ENCODE assay signal across 12 cellular contexts in the genomic region with DNA sequence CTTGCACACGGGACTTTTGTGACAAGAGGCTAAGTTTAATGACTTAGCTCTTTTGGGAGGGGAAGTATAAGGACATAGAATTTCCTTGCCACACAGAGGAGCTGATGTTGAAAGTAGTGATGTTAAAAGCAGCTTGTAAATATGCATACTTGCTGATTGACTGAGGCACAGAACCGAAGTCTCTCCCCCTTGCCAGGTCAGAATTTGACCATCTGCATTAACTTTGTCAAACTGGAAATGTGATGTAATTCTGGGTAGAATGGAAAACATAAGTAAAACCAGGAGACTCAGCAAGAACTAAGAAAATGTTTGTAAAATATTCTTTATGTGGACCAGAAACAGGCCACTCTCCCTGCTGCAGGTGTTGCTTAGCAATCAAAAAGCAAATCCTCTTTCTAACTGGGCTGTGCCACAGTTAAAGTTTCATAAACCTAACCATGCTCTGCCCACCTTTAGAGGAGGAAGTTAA.
DNase-seq lines count a peak whose midpoint lies in the region; ATAC-seq, FAIRE-seq and TF ChIP-seq lines count a peak whose summit lies in the region.
"Had no signal": no experiment of that assay in that cellular context is flagged by ENCODE, and none has a peak within 500 bp of the region (broad histone marks: within the 10 kb centered on the region; RNA-seq: fewer than 3 reads in every experiment).

No MANE protein-coding gene starts in this region.

- H3K4me1 ChIP-seq in GM12878 (ENCODE audit: control insufficient read depth, insufficient read depth, low read length) (peaks cover 23% of the 10 kb centered on the region), testis (peaks cover 11% of the 10 kb centered on the region)
- H3K4me1 ChIP-seq: prostate gland, SJSA1 had no signal

- no peak for TF ChIP-seq POLR2A in GM12892 (IDR thresholded peaks at IDR 0.05; ENCODE audit: low read depth, low read length)
- TF ChIP-seq POLR2A in GM12878 (IDR thresholded peaks at IDR 0.05; ENCODE audit: low read depth, low read length), result no peak
- TF ChIP-seq POLR2A in testis (IDR thresholded peaks at IDR 0.05), result no peak

- CTCF ChIA-PET in GM12878 (lab: Yijun Ruan, JAX), result interaction anchor here (0.8 to 2.7 kb wide), 14 partner anchors 8 to 117 kb away, joined by 3 to 11 read pairs (median 4); no protein-coding TSS in a partner anchor

- no peaks in the 10 kb centered on the region; the same call in 2 of the 3 replicates for H3K9me3 ChIP-seq in GM12878 (replicated peaks; ENCODE audit: control insufficient read depth, insufficient read depth, low read length)
- H3K9me3 ChIP-seq in testis, result no peaks in the 10 kb centered on the region
- H3K9me3 ChIP-seq: prostate gland, SJSA1 had no signal

- H3K4me3 ChIP-seq in GM12878 (no peak overlapping the region), testis (no peak overlapping the region)
- H3K4me3 ChIP-seq: prostate gland, SJSA1 had no signal

- no peak for DNase-seq in GM12892 (ENCODE audit: insufficient read length)
- no peak for DNase-seq in GM12878 (ENCODE audit: low read depth, low spot score)
- no peak for DNase-seq in posterior cingulate gyrus
- no peak for DNase-seq in stimulated activated CD4-positive, alpha-beta T cell treated with anti-CD3 and anti-CD28 coated beads, Interleukin-1b, Interleukin-23, amount 100 ng/mL, for 48 hours
- no peak for DNase-seq in testis
- DNase-seq: activated T-cell treated with anti-CD3 and anti-CD28 coated beads, Interleukin-2, amount 50 U/mL, for 48 hours had no signal

- TF ChIP-seq EP300 in GM12878 (IDR thresholded peaks at IDR 0.05; ENCODE audit: borderline replicate concordance in 1 of 2, control insufficient read depth in 1 of 2, low read depth in 2 of 2, low read length in 2 of 2), result no peak

- H2AFZ ChIP-seq in GM12878 (ENCODE audit: control insufficient read depth, low read depth, low read length), result no peak overlapping the region

- H3K79me2 ChIP-seq in GM12878 (ENCODE audit: control insufficient read depth, insufficient read depth, low read length), result no peaks in the 10 kb centered on the region; the same call in 1 of the 2 replicates

- ATAC-seq in GM19467 (IDR thresholded peaks at IDR 0.05; ENCODE audit: unreplicated experiment) (peak; percentile 63), HG03175 (IDR thresholded peaks at IDR 0.05; ENCODE audit: unreplicated experiment) (peak; percentile 55), GM12878 (peak; percentile 82), HG03139 (IDR thresholded peaks at IDR 0.05; ENCODE audit: unreplicated experiment) (no peak)

- in situ Hi-C loops in GM12878 (cut with MboI), result no loop called here

- H4K20me1 ChIP-seq in GM12878 (ENCODE audit: control insufficient read depth, insufficient read depth), result no peaks in the 10 kb centered on the region

- POLR2A ChIA-PET in GM12878 (lab: Charles Lee), result interaction anchor here (1.0 to 1.6 kb wide), 10 partner anchors 9 to 103 kb away, joined by 3 to 8 read pairs (median 4); no protein-coding TSS in a partner anchor

- TF ChIP-seq RAD21 in GM12878 (IDR thresholded peaks at IDR 0.05; ENCODE audit: insufficient read depth, low read depth, low read length), result no peak

- peak overlapping the region; percentile 35 for H3K27ac ChIP-seq in GM12878 (ENCODE audit: control insufficient read depth, insufficient read depth)
- no peak overlapping the region for H3K27ac ChIP-seq in testis
- H3K27ac ChIP-seq: prostate gland, SJSA1 had no signal

- TF ChIP-seq CTCF in GM12878 (IDR thresholded peaks at IDR 0.05 in 2 of 3, conservative IDR thresholded peaks at IDR 0.05 in 1 of 3; ENCODE audit: control insufficient read depth in 2 of 3, extremely low read depth in 1 of 3, insufficient read depth in 1 of 3, low read depth in 3 of 3, low read length in 3 of 3) (no peak), testis (IDR thresholded peaks at IDR 0.05) (no peak)

- H3K4me2 ChIP-seq in GM12878 (ENCODE audit: control insufficient read depth, insufficient read depth), result peak overlapping the region; percentile 55

- BruUV-seq in GM12878 (replicated peaks; lab: Mats Ljungman, UMichigan), result no TSS peak

- SMC1A ChIA-PET in GM12878 (lab: Charles Lee; ENCODE audit: uncharacterized antibody, unreplicated experiment), result interaction anchor here (0.7 to 17.0 kb wide), 27 partner anchors 10 to 223 kb away, joined by 3 to 271 read pairs (median 5); no protein-coding TSS in a partner anchor

- 2% methylated on average over 2 of the region's 2 CpGs for WGBS in GM12878 (ENCODE audit: insufficient coverage, insufficient replicate concordance, low lambda C conversion rate, missing lambda C conversion rate)
- WGBS in testis, 2 donors, result 67 to 85% methylated on average over 2 of the region's 2 CpGs

- H3K27me3 ChIP-seq in GM12878 (replicated peaks in 1 of 2; ENCODE audit: control insufficient read depth in 2 of 2, insufficient read depth in 2 of 2, low read length in 1 of 2), result no peaks in the 10 kb centered on the region
- no peaks in the 10 kb centered on the region for H3K27me3 ChIP-seq in testis
- H3K27me3 ChIP-seq: SJSA1 had no signal

- H3K9ac ChIP-seq in GM12878 (ENCODE audit: control insufficient read depth, insufficient read depth, low read length), result 0 out of 2 replicates have a peak overlapping the region, but pooled peaks have one; percentile 2

- RAD21 ChIA-PET in GM12878 (lab: Charles Lee; ENCODE audit: unreplicated experiment), result interaction anchor here (0.7 to 3.9 kb wide), 24 partner anchors 8 to 111 kb away, joined by 3 to 17 read pairs (median 7); no protein-coding TSS in a partner anchor

- FAIRE-seq in GM12892 (lab: Jason Lieb, UNC) (peak; percentile 80), GM12878 (lab: Jason Lieb, UNC) (no peak)
- FAIRE-seq: H54 had no signal

- intact Hi-C loops in GM12878 (cut with micrococcal nuclease; ENCODE audit: unreplicated experiment), result loop anchor here (10.0 kb wide), 1 partner anchor 195 kb away; no protein-coding TSS in a partner anchor
- intact Hi-C loops in posterior cingulate gyrus (cut with DNase I), result no loop called here
- intact Hi-C loops in testis (cut with DNase I; ENCODE audit: low total_unique reads), result no loop called here

- H3K36me3 ChIP-seq in GM12878 (ENCODE audit: control insufficient read depth in 2 of 2, insufficient read depth in 2 of 2, low read length in 1 of 2), result peaks cover 0 to 4% of the 10 kb centered on the region in 2 experiments; a peak in 2 of 4 replicates
- no peaks in the 10 kb centered on the region for H3K36me3 ChIP-seq in testis (ENCODE audit: low read depth, missing control alignments)
- H3K36me3 ChIP-seq: prostate gland had no signal

TF ChIP-seq in GM12878, 131 proteins besides CTCF, POLR2A, EP300 and RAD21 (continues in another document):
- TF ChIP-seq EED (IDR thresholded peaks at IDR 0.05; ENCODE audit: low read depth), result 0 out of 2 replicates have a peak, but pooled peaks have one; percentile 34
- TF ChIP-seq, protein P1, sequence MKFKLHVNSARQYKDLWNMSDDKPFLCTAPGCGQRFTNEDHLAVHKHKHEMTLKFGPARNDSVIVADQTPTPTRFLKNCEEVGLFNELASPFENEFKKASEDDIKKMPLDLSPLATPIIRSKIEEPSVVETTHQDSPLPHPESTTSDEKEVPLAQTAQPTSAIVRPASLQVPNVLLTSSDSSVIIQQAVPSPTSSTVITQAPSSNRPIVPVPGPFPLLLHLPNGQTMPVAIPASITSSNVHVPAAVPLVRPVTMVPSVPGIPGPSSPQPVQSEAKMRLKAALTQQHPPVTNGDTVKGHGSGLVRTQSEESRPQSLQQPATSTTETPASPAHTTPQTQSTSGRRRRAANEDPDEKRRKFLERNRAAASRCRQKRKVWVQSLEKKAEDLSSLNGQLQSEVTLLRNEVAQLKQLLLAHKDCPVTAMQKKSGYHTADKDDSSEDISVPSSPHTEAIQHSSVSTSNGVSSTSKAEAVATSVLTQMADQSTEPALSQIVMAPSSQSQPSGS (IDR thresholded peaks at IDR 0.05; ENCODE audit: low read length), result peak; percentile 31; the same call in 1 of the 2 replicates
- peak; percentile 42; the same call in 1 of the 2 replicates for TF ChIP-seq NFIC (IDR thresholded peaks at IDR 0.05; ENCODE audit: low read depth, low read length)
- no peak for TF ChIP-seq ETV6 (conservative IDR thresholded peaks at IDR 0.05 in 1 of 2, IDR thresholded peaks at IDR 0.05 in 1 of 2; ENCODE audit: borderline replicate concordance in 1 of 2, low read depth in 1 of 2)
- no peak for TF ChIP-seq CREB1 (IDR thresholded peaks at IDR 0.05; ENCODE audit: low read depth)
- TF ChIP-seq, protein P2, sequence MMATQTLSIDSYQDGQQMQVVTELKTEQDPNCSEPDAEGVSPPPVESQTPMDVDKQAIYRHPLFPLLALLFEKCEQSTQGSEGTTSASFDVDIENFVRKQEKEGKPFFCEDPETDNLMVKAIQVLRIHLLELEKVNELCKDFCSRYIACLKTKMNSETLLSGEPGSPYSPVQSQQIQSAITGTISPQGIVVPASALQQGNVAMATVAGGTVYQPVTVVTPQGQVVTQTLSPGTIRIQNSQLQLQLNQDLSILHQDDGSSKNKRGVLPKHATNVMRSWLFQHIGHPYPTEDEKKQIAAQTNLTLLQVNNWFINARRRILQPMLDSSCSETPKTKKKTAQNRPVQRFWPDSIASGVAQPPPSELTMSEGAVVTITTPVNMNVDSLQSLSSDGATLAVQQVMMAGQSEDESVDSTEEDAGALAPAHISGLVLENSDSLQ (IDR thresholded peaks at IDR 0.05), result no peak
- TF ChIP-seq FOXM1 (IDR thresholded peaks at IDR 0.05; ENCODE audit: low read depth, low read length), result no peak
- TF ChIP-seq RB1 (IDR thresholded peaks at IDR 0.05; ENCODE audit: borderline replicate concordance), result no peak
- TF ChIP-seq ZNF24 (IDR thresholded peaks at IDR 0.05), result no peak
- TF ChIP-seq TCF7 (IDR thresholded peaks at IDR 0.05; ENCODE audit: borderline replicate concordance), result no peak
- TF ChIP-seq PAX8 (IDR thresholded peaks at IDR 0.05), result no peak
- peak; percentile 14; the same call in 1 of the 2 replicates for TF ChIP-seq RUNX3 (IDR thresholded peaks at IDR 0.05; ENCODE audit: low read length)
- no peak for TF ChIP-seq SMAD1 (IDR thresholded peaks at IDR 0.05; ENCODE audit: low read depth, partially characterized antibody)
